In genomic region chr10:93272884-93273675, GRCh38 we compare ENCODE assay signal across 16 cellular contexts.
"Had no signal": no experiment of that assay in that cellular context is flagged by ENCODE, and none has a peak within 500 bp of the region (broad histone marks: within the 10 kb centered on the region; RNA-seq: fewer than 3 reads in every experiment).

No MANE protein-coding gene starts in this region.

- H3K36me3 ChIP-seq: adrenal gland, gastrocnemius medialis, heart left ventricle, lower lobe of right lung, pancreas, tibial artery had no signal

- H3K4me1 Mint-ChIP-seq: activated naive CD4-positive, alpha-beta T cell treated with anti-CD3 and anti-CD28 coated beads, Interleukin-2, amount 50 U/mL, for 24 hours had no signal

- DNase-seq: activated CD4-positive, alpha-beta memory T cell treated with anti-CD3 and anti-CD28 coated beads, Interleukin-2, amount 10 ng/mL, durations not matched to agents 7 days and 5 days; activated CD4-positive, alpha-beta T cell treated with anti-CD3 and anti-CD28 coated beads for 4 hours; activated effector memory CD4-positive, alpha-beta T cell treated with anti-CD3 and anti-CD28 coated beads, Interleukin-2, amount 50 U/mL, for 16 hours; activated T-cell treated with anti-CD3 and anti-CD28 coated beads, Interleukin-2, amount 50 U/mL, for 48 hours; adrenal gland; dermis blood vessel endothelial cell; effector memory CD8-positive, alpha-beta T cell; erythroblast; gastrocnemius medialis; heart left ventricle; lower lobe of right lung; midbrain; pancreas; stimulated activated CD4-positive, alpha-beta T cell treated with anti-CD3 and anti-CD28 coated beads, Interleukin-1b, Interleukin-23, amount 100 ng/mL, for 48 hours; tibial artery had no signal

- H3K4me3 Mint-ChIP-seq: activated CD4-positive, alpha-beta memory T cell treated with anti-CD3 and anti-CD28 coated beads, Interleukin-2, amount 10 ng/mL, durations not matched to agents 7 days and 5 days; activated naive CD4-positive, alpha-beta T cell treated with anti-CD3 and anti-CD28 coated beads, Interleukin-2, amount 50 U/mL, for 24 hours; effector memory CD8-positive, alpha-beta T cell had no signal

- H3K27ac Mint-ChIP-seq: activated CD4-positive, alpha-beta memory T cell treated with anti-CD3 and anti-CD28 coated beads, Interleukin-2, amount 10 ng/mL, durations not matched to agents 7 days and 5 days; activated naive CD4-positive, alpha-beta T cell treated with anti-CD3 and anti-CD28 coated beads, Interleukin-2, amount 50 U/mL, for 24 hours; effector memory CD8-positive, alpha-beta T cell had no signal

- H3K4me1 ChIP-seq: adrenal gland, gastrocnemius medialis, heart left ventricle, lower lobe of right lung, pancreas had no signal

- ATAC-seq: effector memory CD8-positive, alpha-beta T cell; gastrocnemius medialis; heart left ventricle; lower lobe of right lung; pancreas had no signal

- H3K4me3 ChIP-seq: adrenal gland, gastrocnemius medialis, heart left ventricle, lower lobe of right lung, pancreas, tibial artery had no signal

- H3K9me3 ChIP-seq: adrenal gland, gastrocnemius medialis, lower lobe of right lung, pancreas had no signal

- H3K27me3 ChIP-seq: adrenal gland, gastrocnemius medialis, heart left ventricle, pancreas, tibial artery had no signal

- H3K27ac ChIP-seq: adrenal gland, gastrocnemius medialis, heart left ventricle, lower lobe of right lung, pancreas, tibial artery had no signal

- H3K27me3 Mint-ChIP-seq: activated CD4-positive, alpha-beta memory T cell treated with anti-CD3 and anti-CD28 coated beads, Interleukin-2, amount 10 ng/mL, durations not matched to agents 7 days and 5 days; activated naive CD4-positive, alpha-beta T cell treated with anti-CD3 and anti-CD28 coated beads, Interleukin-2, amount 50 U/mL, for 24 hours had no signal

- H3K9me3 Mint-ChIP-seq: activated naive CD4-positive, alpha-beta T cell treated with anti-CD3 and anti-CD28 coated beads, Interleukin-2, amount 50 U/mL, for 24 hours; effector memory CD8-positive, alpha-beta T cell had no signal
